19 cellular contexts compared by ENCODE assay signal in the genomic region with DNA sequence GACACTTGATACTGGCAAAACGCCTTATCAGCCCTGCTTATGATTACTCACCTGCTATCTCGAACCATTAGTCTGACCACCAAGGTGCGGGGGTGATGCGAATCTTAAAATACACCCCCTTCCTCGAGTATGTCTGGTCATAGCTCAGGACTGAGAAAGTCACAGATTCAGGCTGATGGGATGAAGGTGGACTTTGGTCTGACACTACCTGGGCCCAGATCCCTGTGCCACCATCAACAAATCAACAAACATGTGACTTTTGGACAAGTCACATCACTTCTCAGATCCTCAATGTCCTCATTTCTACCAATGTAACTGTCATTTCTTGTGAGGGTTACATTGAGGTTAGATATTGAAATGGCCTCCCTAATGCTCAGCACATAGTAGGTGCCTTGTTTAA. TPM values are rescaled to one million over a fixed set of nuclear protein-coding genes. Genes with fewer than 3 reads are reported as not detected.
DNase-seq lines count a peak whose midpoint lies in the region; ATAC-seq lines count a peak whose summit lies in the region.
"Had no signal": no experiment of that assay in that cellular context is flagged by ENCODE, and none has a peak within 500 bp of the region (broad histone marks: within the 10 kb centered on the region; RNA-seq: fewer than 3 reads in every experiment).

No MANE protein-coding gene starts in this region.

- POLR2A ChIA-PET in activated CD4-positive, alpha-beta memory T cell treated with anti-CD3 and anti-CD28 coated beads for 36 hours (lab: Charles Lee): interaction anchor here (0.8 to 2.5 kb wide), 3 partner anchors 51 to 61 kb away, joined by 3 to 8 read pairs (median 5); no protein-coding TSS in a partner anchor
- POLR2A ChIA-PET in activated CD4-positive, alpha-beta memory T cell treated with anti-CD3 and anti-CD28 coated beads, Interleukin-2, amount 10 ng/mL, durations not matched to agents 7 days and 5 days (lab: Charles Lee): interaction anchor here (1.2 to 4.0 kb wide), 4 partner anchors 10 to 62 kb away, joined by 3 to 21 read pairs (median 7); a partner anchor contains a TSS
- POLR2A ChIA-PET in CD4-positive, alpha-beta memory T cell (lab: Charles Lee; ENCODE audit: partially characterized antibody): interaction anchor here (0.7 to 3.2 kb wide), 4 partner anchors 9 to 57 kb away, joined by 3 to 12 read pairs (median 7); a partner anchor contains a TSS
- POLR2A ChIA-PET in activated naive CD8-positive, alpha-beta T cell treated with anti-CD3 and anti-CD28 coated beads, Interleukin-2, amount 10 ng/mL, durations not matched to agents 7 days and 5 days (lab: Charles Lee): interaction anchor here (1.5 to 1.6 kb wide), 2 partner anchors 9 to 15 kb away, joined by 3 to 7 read pairs; a partner anchor contains a TSS
- POLR2A ChIA-PET in naive thymus-derived CD8-positive, alpha-beta T cell (lab: Charles Lee): interaction anchor here (1.1 to 4.8 kb wide), 2 partner anchors 10 to 56 kb away, joined by 3 to 24 read pairs; a partner anchor contains a TSS

- no peaks in the 10 kb centered on the region for H3K9me3 ChIP-seq in CD4-positive, alpha-beta memory T cell (ENCODE audit: control insufficient read depth in 1 of 2, low read length in 2 of 2)

- H3K4me3 Mint-ChIP-seq in activated CD4-positive, alpha-beta memory T cell treated with anti-CD3 and anti-CD28 coated beads for 36 hours: no peak overlapping the region
- no peak overlapping the region for H3K4me3 Mint-ChIP-seq in activated CD4-positive, alpha-beta memory T cell treated with anti-CD3 and anti-CD28 coated beads, Interleukin-2, amount 10 ng/mL, durations not matched to agents 7 days and 5 days
- peak overlapping the region in 1 of 8 donors; percentile 27 for H3K4me3 Mint-ChIP-seq in CD4-positive, alpha-beta memory T cell
- no peak overlapping the region for H3K4me3 Mint-ChIP-seq in activated naive CD8-positive, alpha-beta T cell treated with anti-CD3 and anti-CD28 coated beads, Interleukin-2, amount 10 ng/mL, durations not matched to agents 7 days and 5 days
- peak overlapping the region in 2 of 10 donors; percentile 7 to 31 for H3K4me3 Mint-ChIP-seq in naive thymus-derived CD8-positive, alpha-beta T cell
- H3K4me3 Mint-ChIP-seq: H9 had no signal

- H3K36me3 ChIP-seq in CD4-positive, alpha-beta memory T cell (ENCODE audit: insufficient read depth, low read length): no peaks in the 10 kb centered on the region
- H3K36me3 ChIP-seq: BLaER1 had no signal

- H3K4me3 ChIP-seq in CD4-positive, alpha-beta memory T cell (ENCODE audit: low read length in 2 of 2): no peak overlapping the region
- H3K4me3 ChIP-seq: BLaER1 had no signal

- no peaks in the 10 kb centered on the region for H3K27me3 ChIP-seq in CD4-positive, alpha-beta memory T cell (ENCODE audit: insufficient read depth, low read length)

- DNase-seq in activated CD4-positive, alpha-beta memory T cell treated with anti-CD3 and anti-CD28 coated beads for 36 hours: no peak
- no peak for DNase-seq in activated CD4-positive, alpha-beta memory T cell treated with anti-CD3 and anti-CD28 coated beads, Interleukin-2, amount 10 ng/mL, durations not matched to agents 7 days and 5 days
- no peak for DNase-seq in CD4-positive, alpha-beta memory T cell
- no peak for DNase-seq in activated naive CD8-positive, alpha-beta T cell treated with anti-CD3 and anti-CD28 coated beads, Interleukin-2, amount 10 ng/mL, durations not matched to agents 7 days and 5 days
- DNase-seq in naive thymus-derived CD8-positive, alpha-beta T cell: no peak
- DNase-seq in NCI-H2029 treated with DMSO at 0.1 percent for 48 hours (lab: John Stamatoyannopoulos, UW): no peak
- no peak for DNase-seq in left colon
- DNase-seq in stimulated activated naive CD4-positive, alpha-beta T cell treated with Interleukin-2 at 50 U/mL for 16 hours (lab: John Stamatoyannopoulos, UW): no peak
- DNase-seq: COR-L47, DMS153, EL, H9, NCI-H1417, NCI-H1930, NCI-H2171, NCI-H446, NCI-H69, SHP77 treated with DMSO at 0.1 percent for 48 hours had no signal

- ATAC-seq in activated naive CD8-positive, alpha-beta T cell treated with anti-CD3 and anti-CD28 coated beads, Interleukin-2, amount 10 ng/mL, durations not matched to agents 7 days and 5 days (ENCODE audit: low read depth): no peak
- no peak for ATAC-seq in naive thymus-derived CD8-positive, alpha-beta T cell
- no peak for ATAC-seq in left colon

- H3K4me1 ChIP-seq in CD4-positive, alpha-beta memory T cell (ENCODE audit: insufficient read depth, low read length): peaks cover 25% of the 10 kb centered on the region

- H3K9me3 Mint-ChIP-seq in activated CD4-positive, alpha-beta memory T cell treated with anti-CD3 and anti-CD28 coated beads for 36 hours: no peaks in the 10 kb centered on the region
- H3K9me3 Mint-ChIP-seq in activated CD4-positive, alpha-beta memory T cell treated with anti-CD3 and anti-CD28 coated beads, Interleukin-2, amount 10 ng/mL, durations not matched to agents 7 days and 5 days: peaks cover 6% of the 10 kb centered on the region
- peaks cover 0 to 6% (median 0%) of the 10 kb centered on the region in 8 donors for H3K9me3 Mint-ChIP-seq in CD4-positive, alpha-beta memory T cell
- H3K9me3 Mint-ChIP-seq in activated naive CD8-positive, alpha-beta T cell treated with anti-CD3 and anti-CD28 coated beads, Interleukin-2, amount 10 ng/mL, durations not matched to agents 7 days and 5 days: no peaks in the 10 kb centered on the region
- H3K9me3 Mint-ChIP-seq in naive thymus-derived CD8-positive, alpha-beta T cell: peaks cover 0 to 6% (median 0%) of the 10 kb centered on the region in 9 donors

- peak overlapping the region; percentile 69 for H3K27ac Mint-ChIP-seq in activated CD4-positive, alpha-beta memory T cell treated with anti-CD3 and anti-CD28 coated beads for 36 hours
- no peak overlapping the region for H3K27ac Mint-ChIP-seq in activated CD4-positive, alpha-beta memory T cell treated with anti-CD3 and anti-CD28 coated beads, Interleukin-2, amount 10 ng/mL, durations not matched to agents 7 days and 5 days
- peak overlapping the region in 4 of 7 donors; percentile 15 to 77 (median 59) for H3K27ac Mint-ChIP-seq in CD4-positive, alpha-beta memory T cell
- H3K27ac Mint-ChIP-seq in activated naive CD8-positive, alpha-beta T cell treated with anti-CD3 and anti-CD28 coated beads, Interleukin-2, amount 10 ng/mL, durations not matched to agents 7 days and 5 days: peak overlapping the region; percentile 30
- H3K27ac Mint-ChIP-seq in naive thymus-derived CD8-positive, alpha-beta T cell: peak overlapping the region in 6 of 10 donors; percentile 11 to 74 (median 42)
- H3K27ac Mint-ChIP-seq: H9 had no signal

- no peaks in the 10 kb centered on the region for H3K36me3 Mint-ChIP-seq in activated CD4-positive, alpha-beta memory T cell treated with anti-CD3 and anti-CD28 coated beads for 36 hours
- no peaks in the 10 kb centered on the region for H3K36me3 Mint-ChIP-seq in activated CD4-positive, alpha-beta memory T cell treated with anti-CD3 and anti-CD28 coated beads, Interleukin-2, amount 10 ng/mL, durations not matched to agents 7 days and 5 days (ENCODE audit: low read depth)
- H3K36me3 Mint-ChIP-seq in CD4-positive, alpha-beta memory T cell: no peaks in the 10 kb centered on the region
- peaks cover 12% of the 10 kb centered on the region for H3K36me3 Mint-ChIP-seq in activated naive CD8-positive, alpha-beta T cell treated with anti-CD3 and anti-CD28 coated beads, Interleukin-2, amount 10 ng/mL, durations not matched to agents 7 days and 5 days
- H3K36me3 Mint-ChIP-seq in naive thymus-derived CD8-positive, alpha-beta T cell: no peaks in the 10 kb centered on the region

- CTCF ChIA-PET in activated CD4-positive, alpha-beta memory T cell treated with anti-CD3 and anti-CD28 coated beads for 36 hours (lab: Charles Lee): interaction anchor here (1.2 to 1.7 kb wide), 2 partner anchors 49 to 61 kb away, joined by 3 to 7 read pairs; no protein-coding TSS in a partner anchor
- CTCF ChIA-PET in activated CD4-positive, alpha-beta memory T cell treated with anti-CD3 and anti-CD28 coated beads, Interleukin-2, amount 10 ng/mL, durations not matched to agents 7 days and 5 days (lab: Charles Lee): interaction anchor here (0.7 kb wide), 1 partner anchor 63 kb away, joined by 3 read pairs; no protein-coding TSS in a partner anchor
- CTCF ChIA-PET in CD4-positive, alpha-beta memory T cell (lab: Charles Lee; ENCODE audit: partially characterized antibody): interaction anchor here (1.3 to 1.7 kb wide), 2 partner anchors 9 to 17 kb away, joined by 3 to 4 read pairs; no protein-coding TSS in a partner anchor

- intact Hi-C loops in activated CD4-positive, alpha-beta memory T cell treated with anti-CD3 and anti-CD28 coated beads for 36 hours (cut with micrococcal nuclease): loop anchor here (1.0 kb wide), 1 partner anchor 41 kb away; no protein-coding TSS in a partner anchor
- intact Hi-C loops in CD4-positive, alpha-beta memory T cell (cut with micrococcal nuclease): no loop called here
- intact Hi-C loops in left colon (cut with DNase I, micrococcal nuclease): no loop called here

- H3K27me3 Mint-ChIP-seq in activated CD4-positive, alpha-beta memory T cell treated with anti-CD3 and anti-CD28 coated beads for 36 hours: no peaks in the 10 kb centered on the region
- no peaks in the 10 kb centered on the region for H3K27me3 Mint-ChIP-seq in activated CD4-positive, alpha-beta memory T cell treated with anti-CD3 and anti-CD28 coated beads, Interleukin-2, amount 10 ng/mL, durations not matched to agents 7 days and 5 days
- no peaks in the 10 kb centered on the region for H3K27me3 Mint-ChIP-seq in CD4-positive, alpha-beta memory T cell
- no peaks in the 10 kb centered on the region for H3K27me3 Mint-ChIP-seq in activated naive CD8-positive, alpha-beta T cell treated with anti-CD3 and anti-CD28 coated beads, Interleukin-2, amount 10 ng/mL, durations not matched to agents 7 days and 5 days
- no peaks in the 10 kb centered on the region for H3K27me3 Mint-ChIP-seq in naive thymus-derived CD8-positive, alpha-beta T cell

- no peak overlapping the region for H3K27ac ChIP-seq in CD4-positive, alpha-beta memory T cell (ENCODE audit: low read depth, low read length)
- H3K27ac ChIP-seq: BLaER1 had no signal

- peaks cover 33% of the 10 kb centered on the region for H3K4me1 Mint-ChIP-seq in activated CD4-positive, alpha-beta memory T cell treated with anti-CD3 and anti-CD28 coated beads for 36 hours (ENCODE audit: low read depth)
- peaks cover 33% of the 10 kb centered on the region for H3K4me1 Mint-ChIP-seq in activated CD4-positive, alpha-beta memory T cell treated with anti-CD3 and anti-CD28 coated beads, Interleukin-2, amount 10 ng/mL, durations not matched to agents 7 days and 5 days
- H3K4me1 Mint-ChIP-seq in CD4-positive, alpha-beta memory T cell: peaks cover 21 to 46% (median 23%) of the 10 kb centered on the region in 4 donors
- H3K4me1 Mint-ChIP-seq in activated naive CD8-positive, alpha-beta T cell treated with anti-CD3 and anti-CD28 coated beads, Interleukin-2, amount 10 ng/mL, durations not matched to agents 7 days and 5 days: peaks cover 19% of the 10 kb centered on the region
- H3K4me1 Mint-ChIP-seq in naive thymus-derived CD8-positive, alpha-beta T cell: peaks cover 18 to 44% (median 34%) of the 10 kb centered on the region in 4 donors
- H3K4me1 Mint-ChIP-seq: H9 had no signal

RNA-seq across cellular contexts. Expression of a gene that starts 9.8 kb away (rescaled TPM):
- 100 to 1,000 TPM; 494 to 502 TPM for total RNA-seq in activated CD4-positive, alpha-beta memory T cell treated with anti-CD3 and anti-CD28 coated beads for 36 hours
- total RNA-seq in activated CD4-positive, alpha-beta memory T cell treated with anti-CD3 and anti-CD28 coated beads, Interleukin-2, amount 10 ng/mL, durations not matched to agents 7 days and 5 days: 100 to 1,000 TPM; 632 to 637 TPM
- 100 to 1,000 TPM; 334 to 343 TPM for total RNA-seq in CD4-positive, alpha-beta memory T cell
- polyA plus RNA-seq in CD4-positive, alpha-beta memory T cell: 100 to 1,000 TPM; 594 to 669 TPM
- 100 to 1,000 TPM; 483 to 487 TPM for total RNA-seq in activated naive CD8-positive, alpha-beta T cell treated with anti-CD3 and anti-CD28 coated beads, Interleukin-2, amount 10 ng/mL, durations not matched to agents 7 days and 5 days
- 100 to 1,000 TPM; 298 to 315 TPM for total RNA-seq in naive thymus-derived CD8-positive, alpha-beta T cell
- 100 to 1,000 TPM; 467 to 552 (median 518) TPM for polyA plus RNA-seq in naive thymus-derived CD8-positive, alpha-beta T cell
- total RNA-seq in left colon: 10 to 100 TPM; 24.8 to 52.8 TPM

Comparison
In these comparisons a context has a peak if more than half of its experiments do, and no peak if none do; other contexts are left out.
1. RNA of a gene that starts 9.8 kb away (total RNA-seq): 632 to 637 TPM in activated CD4-positive, alpha-beta memory T cell treated with anti-CD3 and anti-CD28 coated beads, Interleukin-2, amount 10 ng/mL, durations not matched to agents 7 days and 5 days, 494 to 502 TPM in activated CD4-positive, alpha-beta memory T cell treated with anti-CD3 and anti-CD28 coated beads for 36 hours, 483 to 487 TPM in activated naive CD8-positive, alpha-beta T cell treated with anti-CD3 and anti-CD28 coated beads, Interleukin-2, amount 10 ng/mL, durations not matched to agents 7 days and 5 days, 334 to 343 TPM in CD4-positive, alpha-beta memory T cell and 298 to 315 TPM in naive thymus-derived CD8-positive, alpha-beta T cell; 24.8 to 52.8 TPM in left colon; every median in the first group is over 4 times any median in the second.